In the genomic region with DNA sequence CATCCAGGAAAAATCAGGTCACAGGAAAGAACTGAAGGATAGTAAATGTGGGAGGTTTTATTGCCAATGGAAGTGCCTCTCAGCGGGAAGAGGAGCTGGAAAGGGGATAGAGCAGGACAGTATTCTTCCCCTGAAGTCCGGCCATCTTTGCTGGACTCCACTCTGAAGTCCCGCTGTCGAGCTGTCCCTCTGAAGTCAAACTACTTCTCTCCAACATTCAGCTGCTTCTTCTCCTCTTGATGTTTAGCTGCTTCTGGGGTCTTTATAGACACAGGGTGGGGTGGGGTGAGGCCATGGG, we compare ENCODE assay signal across 22 cellular contexts.
"Had no signal": no experiment of that assay in that cellular context is flagged by ENCODE, and none has a peak within 500 bp of the region (broad histone marks: within the 10 kb centered on the region; RNA-seq: fewer than 3 reads in every experiment).

No MANE protein-coding gene starts in this region.

- H3K36me3 Mint-ChIP-seq: type B pancreatic cell had no signal

- H3K4me1 ChIP-seq: left ventricle myocardium inferior, lower lobe of right lung, parathyroid adenoma, prostate gland, suprapubic skin had no signal

- H2AFZ ChIP-seq: hepatocyte, parathyroid adenoma had no signal

- H3K4me3 ChIP-seq: hepatocyte, left ventricle myocardium inferior, lower lobe of right lung, prostate gland, suprapubic skin, thyroid gland had no signal

- H3K27ac Mint-ChIP-seq: endodermal cell, nephron, type B pancreatic cell had no signal

- H3K4me1 Mint-ChIP-seq: nephron had no signal

- H3K27me3 ChIP-seq: hepatocyte, suprapubic skin, thyroid gland had no signal

- ATAC-seq: left cardiac atrium; sciatic nerve; stimulated activated naive CD8-positive, alpha-beta T cell treated with anti-CD3 and anti-CD28 coated beads, Interleukin-15, Interleukin-2, amounts not matched to agents 100 U/mL and 50 U/mL, for 24 hours had no signal

- H3K36me3 ChIP-seq: left ventricle myocardium inferior, lower lobe of right lung, prostate gland, suprapubic skin, thyroid gland had no signal

- H3K4me3 Mint-ChIP-seq: endodermal cell, nephron, type B pancreatic cell had no signal

- H3K9me3 Mint-ChIP-seq: endodermal cell, nephron, type B pancreatic cell had no signal

- H3K79me2 ChIP-seq: hepatocyte, parathyroid adenoma had no signal

- H3K9me3 ChIP-seq: left ventricle myocardium inferior, lower lobe of right lung, prostate gland, suprapubic skin, thyroid gland had no signal

- H3K9ac ChIP-seq: parathyroid adenoma had no signal

- DNase-seq: effector CD4-positive, alpha-beta T cell; erythroblast; foreskin melanocyte; head of caudate nucleus; kidney; left cardiac atrium; left ventricle myocardium inferior; lower lobe of right lung; mesenchymal stem cell; midbrain; retina; stimulated activated CD4-positive, alpha-beta T cell treated with anti-CD3 and anti-CD28 coated beads, Interleukin-12 subunit alpha, Interleukin-12 subunit beta, amount 100 ng/mL, for 4 hours; stimulated activated naive CD8-positive, alpha-beta T cell treated with anti-CD3 and anti-CD28 coated beads, Interleukin-15, Interleukin-2, amounts not matched to agents 100 U/mL and 50 U/mL, for 24 hours; thyroid gland had no signal

- H3K27ac ChIP-seq: hepatocyte, left ventricle myocardium inferior, lower lobe of right lung, parathyroid adenoma, prostate gland, suprapubic skin, thyroid gland had no signal

- H3K4me2 ChIP-seq: hepatocyte had no signal
